ENCODE assay signal across 8 cellular contexts in the genomic region with DNA sequence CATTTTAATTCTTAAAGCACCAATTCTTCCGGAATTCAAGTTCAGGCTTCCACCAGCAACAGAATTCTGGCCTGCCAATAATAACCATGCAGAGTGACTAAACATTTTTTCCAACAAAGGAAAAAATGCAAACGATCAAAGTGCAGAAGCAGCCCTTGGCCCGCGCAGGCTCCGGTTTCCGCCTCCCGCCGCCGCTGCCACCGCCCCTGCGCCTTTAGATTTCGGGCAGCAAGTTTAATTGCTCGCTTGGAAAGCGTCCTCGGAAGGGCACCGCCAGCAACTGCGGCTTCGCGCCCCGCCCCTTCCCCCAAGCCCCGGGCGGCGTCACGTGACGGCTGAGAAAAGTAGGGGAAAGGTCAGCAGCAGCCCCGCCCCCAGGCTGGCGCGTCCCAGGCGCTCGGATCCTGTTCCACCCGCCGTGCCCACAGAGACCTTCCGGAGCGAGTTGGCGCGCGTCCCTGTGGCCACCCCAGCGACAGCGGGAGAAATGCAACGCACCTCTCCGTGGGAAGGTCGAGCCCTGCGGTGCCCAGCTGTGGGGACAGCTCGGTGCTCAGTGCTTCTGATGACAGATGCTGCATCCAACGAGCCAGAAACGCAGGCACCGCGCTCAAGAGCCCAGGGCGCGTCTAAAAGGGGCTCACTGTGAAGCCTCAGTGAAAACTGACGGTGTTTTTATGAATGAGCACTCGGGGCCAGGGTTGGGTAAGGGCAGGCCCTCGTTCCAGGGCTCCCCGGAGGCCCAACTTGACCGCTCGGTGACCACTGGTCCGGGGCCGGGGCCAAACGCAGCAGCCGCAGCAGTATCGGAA. TPM values are rescaled to one million over a fixed set of nuclear protein-coding genes. Genes with fewer than 3 reads are reported as not detected.
DNase-seq lines count a peak whose midpoint lies in the region; ATAC-seq and TF ChIP-seq lines count a peak whose summit lies in the region.

No MANE protein-coding gene starts in this region.

- H3K56ac ChIP-seq in IMR-90 (ENCODE audit: extremely low read depth, insufficient read depth, low read length), result peak overlapping the region; percentile 95

- peak overlapping the region; percentile 34 for H3K4me3 ChIP-seq in IMR-90 (ENCODE audit: insufficient read depth, low read depth, low read length)
- peak overlapping the region; percentile 78 for H3K4me3 ChIP-seq in PC-3 (ENCODE audit: low read length)
- H3K4me3 ChIP-seq in esophagus (ENCODE audit: low read depth in 1 of 2, low read length in 2 of 2), result peak overlapping the region; percentile 47 to 82
- peak overlapping the region; percentile 81 to 85 for H3K4me3 ChIP-seq in mucosa of rectum (ENCODE audit: low read length in 2 of 2)

- peak overlapping the region; percentile 92 for H3K4ac ChIP-seq in IMR-90 (ENCODE audit: low read depth, low read length)

- no peak for TF ChIP-seq CTCF in C4-2B (conservative IDR thresholded peaks at IDR 0.05)
- TF ChIP-seq CTCF in IMR-90 (conservative IDR thresholded peaks at IDR 0.05; ENCODE audit: low read depth, low read length), result no peak
- no peak for TF ChIP-seq CTCF in PC-3 (conservative IDR thresholded peaks at IDR 0.05; ENCODE audit: low read depth, low read length)

- 0% methylated on average over 41 of the region's 61 CpGs; no CpG with 5 or more reads in 1 of the 2 experiments for WGBS in IMR-90 (ENCODE audit: extremely low coverage in 2 of 2, insufficient read length in 1 of 2), 2 experiments
- WGBS in esophagus, 2 donors, result 0 to 1% methylated on average over 61 of the region's 61 CpGs

- H2AK9ac ChIP-seq in IMR-90 (replicated peaks; ENCODE audit: low read depth, low read length, poor library complexity), result peak overlapping the region; percentile 92

- H2AK5ac ChIP-seq in IMR-90 (ENCODE audit: low read depth, low read length), result peak overlapping the region; percentile 79

- BruUV-seq in IMR-90 (replicated peaks; lab: Mats Ljungman, UMichigan) (no TSS peak), PC-3 (replicated peaks; lab: Mats Ljungman, UMichigan) (no TSS peak)

- H4K8ac ChIP-seq in IMR-90 (ENCODE audit: low read depth in 2 of 2, low read length in 2 of 2), result peak overlapping the region; percentile 91 to 96

- DNase-seq in IMR-90 (peak; percentile 84), PC-3 (peak; percentile 96)
- DNase-seq in activated T-cell treated with anti-CD3 and anti-CD28 coated beads, Interleukin-2, amount 50 U/mL, for 24 hours, result peak; percentile 95
- peak; percentile 93 for DNase-seq in stimulated activated CD8-positive, alpha-beta memory T cell treated with anti-CD3 and anti-CD28 coated beads, Interleukin-4, amount 100 ng/mL, for 24 hours (ENCODE audit: low read depth)

- H3K27ac Mint-ChIP-seq in activated T-cell treated with anti-CD3 and anti-CD28 coated beads, Interleukin-2, amount 50 U/mL, for 24 hours, result peak overlapping the region; percentile 94

- H2AFZ ChIP-seq in IMR-90 (replicated peaks; ENCODE audit: low read length, poor library complexity), result peak overlapping the region; percentile 89
- peak overlapping the region; percentile 77 for H2AFZ ChIP-seq in PC-3 (ENCODE audit: low read length)

- dilution Hi-C loops in IMR-90 (cut with HindIII; ENCODE audit: low sequenced_read_pairs, unreplicated experiment), result no loop called here

- POLR2A ChIA-PET in IMR-90 (lab: Charles Lee; ENCODE audit: unreplicated experiment) (no interaction called here), PC-3 (lab: Charles Lee; ENCODE audit: unreplicated experiment) (no interaction called here)

- in situ Hi-C loops in IMR-90 (cut with MboI; ENCODE audit: low sequenced_read_pairs), result no loop called here

- H3K4me1 ChIP-seq in IMR-90 (ENCODE audit: control insufficient read depth, insufficient read depth, low read length) (peaks cover 24% of the 10 kb centered on the region), PC-3 (ENCODE audit: insufficient read depth, low read length) (peaks cover 36% of the 10 kb centered on the region), esophagus (ENCODE audit: control insufficient read depth in 2 of 2, insufficient read depth in 2 of 2, low read length in 1 of 2) (peaks cover 10 to 36% of the 10 kb centered on the region in 2 donors), mucosa of rectum (ENCODE audit: control insufficient read depth in 2 of 2, insufficient read depth in 2 of 2, low read length in 2 of 2) (peaks cover 57 to 71% of the 10 kb centered on the region in 2 donors)

- H2BK15ac ChIP-seq in IMR-90 (ENCODE audit: low read depth, low read length), result peak overlapping the region; percentile 3; the same call in 2 of the 3 replicates

- H3K14ac ChIP-seq in IMR-90 (replicated peaks; ENCODE audit: low read depth, low read length), result peak overlapping the region; percentile 86

- peaks cover 12% of the 10 kb centered on the region for H3F3A ChIP-seq in PC-3 (ENCODE audit: low read length, unreplicated experiment)

- H3K18ac ChIP-seq in IMR-90 (ENCODE audit: low read depth, low read length), result peak overlapping the region; percentile 83

- H3K79me1 ChIP-seq in IMR-90 (ENCODE audit: low read depth in 1 of 2, low read length in 2 of 2), result peaks cover 36 to 67% of the 10 kb centered on the region in 2 experiments

- H2BK5ac ChIP-seq in IMR-90 (ENCODE audit: low read depth, low read length, poor library complexity, severe bottlenecking), result peak overlapping the region; percentile 88

- H3K27me3 ChIP-seq in IMR-90 (ENCODE audit: control insufficient read depth, insufficient read depth, low read length), result no peaks in the 10 kb centered on the region; the same call in 1 of the 2 replicates
- H3K27me3 ChIP-seq in PC-3 (ENCODE audit: low read length), result no peaks in the 10 kb centered on the region
- no peaks in the 10 kb centered on the region for H3K27me3 ChIP-seq in esophagus (ENCODE audit: control insufficient read depth in 1 of 2, insufficient read depth in 2 of 2, low read length in 2 of 2)
- H3K27me3 ChIP-seq in mucosa of rectum (ENCODE audit: control insufficient read depth in 2 of 2, insufficient read depth in 2 of 2, low read length in 2 of 2), result no peaks in the 10 kb centered on the region

- TF ChIP-seq POLR2A in IMR-90 (IDR thresholded peaks at IDR 0.05; ENCODE audit: low read depth, low read length), result no peak

- no peaks in the 10 kb centered on the region for H3K9me3 ChIP-seq in IMR-90 (ENCODE audit: control insufficient read depth, insufficient read depth, low read length)
- H3K9me3 ChIP-seq in PC-3 (ENCODE audit: low read length), result no peaks in the 10 kb centered on the region
- H3K9me3 ChIP-seq in esophagus (ENCODE audit: control insufficient read depth in 2 of 2, insufficient read depth in 1 of 2, low read depth in 1 of 2, low read length in 1 of 2), result no peaks in the 10 kb centered on the region
- H3K9me3 ChIP-seq in mucosa of rectum (ENCODE audit: control insufficient read depth in 2 of 2, low read length in 2 of 2), result no peaks in the 10 kb centered on the region

- peak overlapping the region; percentile 23; the same call in 1 of the 2 replicates for H2BK20ac ChIP-seq in IMR-90 (ENCODE audit: low read depth, low read length)

- ATAC-seq in GM19397 (IDR thresholded peaks at IDR 0.05; ENCODE audit: unreplicated experiment) (peak; percentile 43), IMR-90 (ENCODE audit: low read depth) (peak; percentile 63), PC-3 (peak; percentile 46)

- H3K9ac ChIP-seq in IMR-90 (ENCODE audit: low read depth, low read length), result peak overlapping the region; percentile 82; the same call in 1 of the 2 replicates
- peak overlapping the region; percentile 78 for H3K9ac ChIP-seq in PC-3 (ENCODE audit: low read length)
- peak overlapping the region; percentile 94 to 95 for H3K9ac ChIP-seq in mucosa of rectum (ENCODE audit: low read depth in 1 of 2, low read length in 2 of 2)

- H3K9me2 ChIP-seq in PC-3 (replicated peaks; ENCODE audit: low read length), result no peaks in the 10 kb centered on the region

- peaks cover 14% of the 10 kb centered on the region for H3K9me1 ChIP-seq in IMR-90 (ENCODE audit: insufficient read depth, low read length)

- H3K27ac ChIP-seq in C4-2B (peak overlapping the region; percentile 99), IMR-90 (ENCODE audit: insufficient read depth, low read length) (peak overlapping the region; percentile 73), PC-3 (ENCODE audit: low read length) (peak overlapping the region; percentile 77), esophagus (ENCODE audit: low read depth in 2 of 2, low read length in 1 of 2) (peak overlapping the region; percentile 92 to 97), mucosa of rectum (ENCODE audit: low read depth in 2 of 2, low read length in 2 of 2) (peak overlapping the region; percentile 99)

- H3K23ac ChIP-seq in IMR-90 (ENCODE audit: low read depth, low read length), result peak overlapping the region; percentile 79

- CTCF ChIA-PET in IMR-90 (lab: Yijun Ruan, JAX), result no interaction called here
- CTCF ChIA-PET in PC-3 (lab: Charles Lee), result no interaction called here

- H4K5ac ChIP-seq in IMR-90 (ENCODE audit: low read depth, low read length), result peak overlapping the region; percentile 22; the same call in 1 of the 2 replicates

- H4K91ac ChIP-seq in IMR-90 (ENCODE audit: insufficient read depth, low read depth, low read length), result peak overlapping the region; percentile 78

- no peak for TF ChIP-seq RAD21 in IMR-90 (IDR thresholded peaks at IDR 0.05; ENCODE audit: low read length)

- H3K4me2 ChIP-seq in IMR-90 (ENCODE audit: low read depth, low read length) (peak overlapping the region; percentile 91), PC-3 (ENCODE audit: low read length) (peak overlapping the region; percentile 97)

- peaks cover 64% of the 10 kb centered on the region for H3K4me1 Mint-ChIP-seq in activated T-cell treated with anti-CD3 and anti-CD28 coated beads, Interleukin-2, amount 50 U/mL, for 24 hours (ENCODE audit: low read depth)

- no peaks in the 10 kb centered on the region for H3K27me3 Mint-ChIP-seq in activated T-cell treated with anti-CD3 and anti-CD28 coated beads, Interleukin-2, amount 50 U/mL, for 24 hours

- H3K4me3 Mint-ChIP-seq in activated T-cell treated with anti-CD3 and anti-CD28 coated beads, Interleukin-2, amount 50 U/mL, for 24 hours, result peak overlapping the region; percentile 82

- no peaks in the 10 kb centered on the region for H3K36me3 Mint-ChIP-seq in activated T-cell treated with anti-CD3 and anti-CD28 coated beads, Interleukin-2, amount 50 U/mL, for 24 hours (ENCODE audit: low read depth)

- no peaks in the 10 kb centered on the region for H3K9me3 Mint-ChIP-seq in activated T-cell treated with anti-CD3 and anti-CD28 coated beads, Interleukin-2, amount 50 U/mL, for 24 hours

- peaks cover 64% of the 10 kb centered on the region for H3K79me2 ChIP-seq in PC-3 (ENCODE audit: low read length)

- H3K36me3 ChIP-seq in IMR-90 (ENCODE audit: control insufficient read depth, insufficient read depth, low read length) (peaks cover 1% of the 10 kb centered on the region; the same call in 1 of the 2 replicates), PC-3 (ENCODE audit: low read depth, low read length) (no peaks in the 10 kb centered on the region; the same call in 1 of the 2 replicates), esophagus (ENCODE audit: control insufficient read depth in 2 of 2, insufficient read depth in 2 of 2, low read length in 1 of 2) (no peaks in the 10 kb centered on the region), mucosa of rectum (ENCODE audit: control insufficient read depth in 2 of 2, insufficient read depth in 2 of 2, low read length in 2 of 2) (peaks cover 0 to 7% of the 10 kb centered on the region in 2 donors)

- H2BK120ac ChIP-seq in IMR-90 (ENCODE audit: low read depth, low read length), result peak overlapping the region; percentile 86

- H4K20me1 ChIP-seq in IMR-90 (ENCODE audit: insufficient read depth, low read length) (peaks cover 18% of the 10 kb centered on the region), PC-3 (ENCODE audit: low read length) (no peaks in the 10 kb centered on the region)

- intact Hi-C loops in IMR-90 (cut with micrococcal nuclease), result no loop called here
- intact Hi-C loops in PC-3 (cut with micrococcal nuclease), result no loop called here

RNA-seq across cellular contexts. Expression of a gene that starts 2.5 kb away (rescaled TPM):
- total RNA-seq in IMR-90 (2012; rRNA removed) (18.6 and 21.3 TPM in 2 replicates), PC-3 (2014; rRNA removed) (38.1 and 53.2 TPM in 2 replicates)
- polyA plus RNA-seq in IMR-90 (2012; rRNA removed) (12.8 and 15.4 TPM in 2 replicates), esophagus (10 to 100 TPM in 1 of 2 donors, 1 to 10 TPM in 1; 8.4 to 13.8 TPM)
- polyA plus RNA-seq in IMR-90 (2012; cell fraction: cytosol; rRNA removed), result 8.4 and 13.6 TPM in 2 replicates
- polyA plus RNA-seq in IMR-90 (2012; cell fraction: nucleus; rRNA removed; ENCODE audit: low replicate concordance), result 15.5 and 18.3 TPM in 2 replicates

Comparison
In these comparisons a context has a peak if more than half of its experiments do, and no peak if none do; other contexts are left out.
1. Peak in every context shown above with its lines: DNase-seq, ATAC-seq, H3K4me3 ChIP-seq and H3K27ac ChIP-seq.